ENCODE assay signal across 12 cellular contexts in genomic region chr1:198253259-198253658, GRCh38.
A peak's percentile ranks its signal among the peaks of the same experiment; 100 is the strongest.
DNase-seq lines count a peak whose midpoint lies in the region; ATAC-seq and TF ChIP-seq lines count a peak whose summit lies in the region.
"Had no signal": no experiment of that assay in that cellular context is flagged by ENCODE, and none has a peak within 500 bp of the region (broad histone marks: within the 10 kb centered on the region; RNA-seq: fewer than 3 reads in every experiment).

No MANE protein-coding gene starts in this region.

- peak overlapping the region; percentile 47 for H3K27ac Mint-ChIP-seq in activated naive CD4-positive, alpha-beta T cell treated with anti-CD3 and anti-CD28 coated beads, Interleukin-2, amount 50 U/mL, for 24 hours
- H3K27ac Mint-ChIP-seq in activated naive CD4-positive, alpha-beta T cell treated with anti-CD3 and anti-CD28 coated beads for 36 hours = no peak overlapping the region
- peak overlapping the region; percentile 89 for H3K27ac Mint-ChIP-seq in HFFc6

- no peak overlapping the region for H3K4me3 Mint-ChIP-seq in activated naive CD4-positive, alpha-beta T cell treated with anti-CD3 and anti-CD28 coated beads, Interleukin-2, amount 50 U/mL, for 24 hours
- H3K4me3 Mint-ChIP-seq in activated naive CD4-positive, alpha-beta T cell treated with anti-CD3 and anti-CD28 coated beads for 36 hours = no peak overlapping the region
- peak overlapping the region; percentile 68 for H3K4me3 Mint-ChIP-seq in HFFc6
- H3K4me3 Mint-ChIP-seq: GM23338 had no signal

- no peaks in the 10 kb centered on the region for H3K9me3 Mint-ChIP-seq in activated naive CD4-positive, alpha-beta T cell treated with anti-CD3 and anti-CD28 coated beads, Interleukin-2, amount 50 U/mL, for 24 hours
- H3K9me3 Mint-ChIP-seq in activated naive CD4-positive, alpha-beta T cell treated with anti-CD3 and anti-CD28 coated beads for 36 hours = peaks cover 4% of the 10 kb centered on the region
- H3K9me3 Mint-ChIP-seq in HFFc6 = peaks cover 12% of the 10 kb centered on the region

- peaks cover 8% of the 10 kb centered on the region for H3K4me1 ChIP-seq in smooth muscle cell (ENCODE audit: low read depth)
- H3K4me1 ChIP-seq: parathyroid adenoma had no signal

- peak; percentile 50 for ATAC-seq in HG03521 (IDR thresholded peaks at IDR 0.05; ENCODE audit: unreplicated experiment)

- no peak overlapping the region for H3K4me3 ChIP-seq in smooth muscle cell
- H3K4me3 ChIP-seq: GM23338 had no signal

- peaks cover 9% of the 10 kb centered on the region for H3K36me3 Mint-ChIP-seq in activated naive CD4-positive, alpha-beta T cell treated with anti-CD3 and anti-CD28 coated beads, Interleukin-2, amount 50 U/mL, for 24 hours
- peaks cover 1% of the 10 kb centered on the region for H3K36me3 Mint-ChIP-seq in activated naive CD4-positive, alpha-beta T cell treated with anti-CD3 and anti-CD28 coated beads for 36 hours (ENCODE audit: low read depth)
- peaks cover 52% of the 10 kb centered on the region for H3K36me3 Mint-ChIP-seq in HFFc6 (ENCODE audit: low read depth)

- H4K20me1 ChIP-seq in smooth muscle cell (ENCODE audit: low read depth) = peaks cover 23% of the 10 kb centered on the region

- no peaks in the 10 kb centered on the region for H3K27me3 Mint-ChIP-seq in activated naive CD4-positive, alpha-beta T cell treated with anti-CD3 and anti-CD28 coated beads, Interleukin-2, amount 50 U/mL, for 24 hours
- no peaks in the 10 kb centered on the region for H3K27me3 Mint-ChIP-seq in activated naive CD4-positive, alpha-beta T cell treated with anti-CD3 and anti-CD28 coated beads for 36 hours (ENCODE audit: low read depth)
- H3K27me3 Mint-ChIP-seq in HFFc6 (ENCODE audit: insufficient read depth) = peaks cover 6% of the 10 kb centered on the region

- DNase-seq in activated naive CD4-positive, alpha-beta T cell treated with anti-CD3 and anti-CD28 coated beads for 36 hours = no peak
- DNase-seq in HFFc6 (no peak), smooth muscle cell (lab: John Stamatoyannopoulos, UW; ENCODE audit: unreplicated experiment) (no peak), HK-2 (ENCODE audit: unreplicated experiment) (no peak), superior temporal gyrus (ENCODE audit: extremely low spot score) (no peak)
- no peak for DNase-seq in activated CD4-positive, alpha-beta T cell treated with anti-CD3 and anti-CD28 coated beads, Interleukin-2, amount 50 U/mL, for 48 hours
- DNase-seq: hypothalamus, T1000 had no signal

- no peak for TF ChIP-seq CTCF in HFFc6 (IDR thresholded peaks at IDR 0.05)
- TF ChIP-seq CTCF in smooth muscle cell (IDR thresholded peaks at IDR 0.05; ENCODE audit: borderline replicate concordance, insufficient read depth, poor library complexity, severe bottlenecking) = no peak

- peaks cover 7% of the 10 kb centered on the region for H3F3A ChIP-seq in smooth muscle cell (ENCODE audit: low read depth)

- H2AFZ ChIP-seq in smooth muscle cell (ENCODE audit: low read depth) = no peak overlapping the region
- H2AFZ ChIP-seq: GM23338, parathyroid adenoma had no signal

- no peak overlapping the region for H3K9ac ChIP-seq in smooth muscle cell (ENCODE audit: low read depth)
- H3K9ac ChIP-seq: parathyroid adenoma had no signal

- H3K4me2 ChIP-seq in smooth muscle cell = no peak overlapping the region
- H3K4me2 ChIP-seq: GM23338 had no signal

- peaks cover 63% of the 10 kb centered on the region for H3K4me1 Mint-ChIP-seq in activated naive CD4-positive, alpha-beta T cell treated with anti-CD3 and anti-CD28 coated beads, Interleukin-2, amount 50 U/mL, for 24 hours
- peaks cover 44% of the 10 kb centered on the region for H3K4me1 Mint-ChIP-seq in activated naive CD4-positive, alpha-beta T cell treated with anti-CD3 and anti-CD28 coated beads for 36 hours (ENCODE audit: low read depth)
- H3K4me1 Mint-ChIP-seq in HFFc6 (ENCODE audit: low read depth) = peaks cover 68% of the 10 kb centered on the region

- no peaks in the 10 kb centered on the region for H3K27me3 ChIP-seq in smooth muscle cell (ENCODE audit: low read depth)

- H3K9me3 ChIP-seq in smooth muscle cell (replicated peaks; ENCODE audit: low read depth) = no peaks in the 10 kb centered on the region

- 87% methylated on average over 4 of the region's 4 CpGs for WGBS in smooth muscle cell (ENCODE audit: low lambda C conversion rate)

- peak overlapping the region; percentile 42 for H3K27ac ChIP-seq in smooth muscle cell (ENCODE audit: low read depth)
- H3K27ac ChIP-seq: parathyroid adenoma had no signal

- intact Hi-C loops in activated naive CD4-positive, alpha-beta T cell treated with anti-CD3 and anti-CD28 coated beads for 36 hours (cut with micrococcal nuclease) = loop anchor here (1.0 kb wide), 2 partner anchors 12 to 94 kb away; no protein-coding TSS in a partner anchor

- CTCF ChIA-PET in activated naive CD4-positive, alpha-beta T cell treated with anti-CD3 and anti-CD28 coated beads for 36 hours (lab: Charles Lee) = interaction anchor here (0.6 to 0.7 kb wide), 2 partner anchors 8 to 99 kb away, joined by 3 to 4 read pairs; no protein-coding TSS in a partner anchor

- H3K79me2 ChIP-seq in smooth muscle cell (ENCODE audit: low read depth) = peaks cover 21% of the 10 kb centered on the region
- H3K79me2 ChIP-seq: parathyroid adenoma had no signal

- no peaks in the 10 kb centered on the region for H3K36me3 ChIP-seq in smooth muscle cell (ENCODE audit: low read depth)
